7 cellular contexts compared by ENCODE assay signal in the genomic region with DNA sequence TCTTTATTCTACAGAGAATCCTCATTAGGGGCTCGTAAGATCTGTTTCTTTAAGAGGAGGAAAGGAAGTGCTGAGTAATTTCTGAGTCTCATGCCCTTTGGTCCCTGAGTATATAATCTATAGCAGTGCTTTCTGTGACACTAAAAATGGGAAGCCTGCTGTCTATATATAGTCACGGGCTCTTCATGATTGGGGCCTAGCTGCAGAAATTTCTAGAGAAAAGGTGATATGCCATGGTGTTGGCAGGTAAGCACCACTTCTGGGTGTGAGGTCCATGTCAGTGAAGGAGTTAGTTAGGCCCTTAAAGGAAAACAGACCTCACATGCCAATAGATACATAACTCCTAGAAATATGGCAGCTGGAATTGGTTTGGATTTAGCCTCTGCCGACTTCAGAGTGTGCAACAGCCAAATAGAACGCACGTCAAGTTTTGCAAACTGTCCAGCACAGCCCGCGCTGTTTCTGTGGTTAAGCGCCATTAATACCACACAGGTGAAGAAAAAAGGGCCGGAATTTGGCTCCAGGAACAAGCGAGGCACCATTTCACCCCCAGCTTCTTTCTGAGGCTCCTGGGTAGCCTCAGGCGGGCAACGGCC.
A peak's percentile ranks its signal among the peaks of the same experiment; 100 is the strongest.
DNase-seq lines count a peak whose midpoint lies in the region; ATAC-seq and TF ChIP-seq lines count a peak whose summit lies in the region.

No MANE protein-coding gene starts in this region.

- H3K27ac ChIP-seq in adipose tissue (ENCODE audit: low read depth, low read length) (peak overlapping the region; percentile 44), iPS-20b (ENCODE audit: low read length) (no peak overlapping the region), thoracic aorta (peak overlapping the region; percentile 99)

- WGBS in adipose tissue, 3 donors = 17 to 31% (median 24%) methylated on average over 12 of the region's 12 CpGs

- no peaks in the 10 kb centered on the region for H3K36me3 ChIP-seq in iPS-20b (ENCODE audit: insufficient read depth, low read depth, low read length)
- H3K36me3 ChIP-seq in thoracic aorta = no peaks in the 10 kb centered on the region

- peaks cover 21% of the 10 kb centered on the region for H3K4me1 ChIP-seq in iPS-20b (ENCODE audit: insufficient read depth, low read length)
- peaks cover 5 to 34% of the 10 kb centered on the region in 2 donors for H3K4me1 ChIP-seq in thoracic aorta (ENCODE audit: control insufficient read depth in 1 of 2, low read depth in 2 of 2)

- no peak for TF ChIP-seq CTCF in HFF-Myc (IDR thresholded peaks at IDR 0.05; ENCODE audit: low read depth, low read length, missing control alignments)
- TF ChIP-seq CTCF in thoracic aorta (IDR thresholded peaks at IDR 0.05) = no peak

- H3K9ac ChIP-seq in iPS-20b (ENCODE audit: low read depth, low read length) = peak overlapping the region; percentile 70; the same call in 1 of the 2 replicates

- H3K9me3 ChIP-seq in iPS-20b (ENCODE audit: insufficient read depth, low read depth, low read length) = no peaks in the 10 kb centered on the region
- no peaks in the 10 kb centered on the region for H3K9me3 ChIP-seq in thoracic aorta

- H3K27me3 ChIP-seq in iPS-20b (ENCODE audit: insufficient read depth, low read length) (peaks cover 7% of the 10 kb centered on the region; the same call in 1 of the 2 replicates), thoracic aorta (replicated peaks; ENCODE audit: insufficient read depth) (no peaks in the 10 kb centered on the region)

- no peak for ATAC-seq in thoracic aorta (ENCODE audit: insufficient number of reproducible peaks, low FRiP score, low read depth)

- no peak for TF ChIP-seq POLR2A in erythroblast (IDR thresholded peaks at IDR 0.05; ENCODE audit: low read length)

- H3K4me3 ChIP-seq in HFF-Myc (replicated peaks; ENCODE audit: low read depth, low read length) (peak overlapping the region; percentile 83), iPS-20b (ENCODE audit: low read length) (peak overlapping the region; percentile 76), thoracic aorta (peak overlapping the region; percentile 91)

- no peak for DNase-seq in HFF-Myc (ENCODE audit: extremely low read depth, low read depth)
- no peak for DNase-seq in thoracic aorta (ENCODE audit: low spot score)
- no peak for DNase-seq in erythroblast (lab: John Stamatoyannopoulos, UW)
- no peak for DNase-seq in OCI-M1 (lab: John Stamatoyannopoulos, UW)
- DNase-seq in activated CD4-positive, alpha-beta T cell treated with anti-CD3 and anti-CD28 coated beads for 4 hours = no peak
